ENCODE assay signal across 25 cellular contexts in genomic region chr7:7428806-7429205, GRCh38.
DNase-seq lines count a peak whose midpoint lies in the region; ATAC-seq, FAIRE-seq and TF ChIP-seq lines count a peak whose summit lies in the region.
"Had no signal": no experiment of that assay in that cellular context is flagged by ENCODE, and none has a peak within 500 bp of the region (broad histone marks: within the 10 kb centered on the region; RNA-seq: fewer than 3 reads in every experiment).

No MANE protein-coding gene starts in this region.

- TF ChIP-seq CTCF in AG04449 (IDR thresholded peaks at IDR 0.05; ENCODE audit: insufficient read depth, low read length, missing control alignments), result no peak
- no peak for TF ChIP-seq CTCF in brain microvascular endothelial cell (IDR thresholded peaks at IDR 0.05; ENCODE audit: low read depth, low read length, missing control alignments)

- H2BK15ac ChIP-seq in mesenchymal stem cell (ENCODE audit: low read depth, poor library complexity, severe bottlenecking), result no peak overlapping the region

- no peak overlapping the region for H3K4me2 ChIP-seq in mesenchymal stem cell (ENCODE audit: low read length, poor library complexity, severe bottlenecking)

- no peak overlapping the region for H2AK5ac ChIP-seq in mesenchymal stem cell (ENCODE audit: low read length, severe bottlenecking)

- WGBS in mesenchymal stem cell, result 83% methylated on average over 4 of the region's 4 CpGs

- no peaks in the 10 kb centered on the region for H3K4me1 ChIP-seq in mesenchymal stem cell (ENCODE audit: control insufficient read depth, insufficient read depth, low read depth, low read length)
- H3K4me1 ChIP-seq: Caco-2, lower lobe of right lung, uterus had no signal

- POLR2A ChIA-PET in AG04449 (lab: Yijun Ruan, JAX), result interaction anchor here (1.1 kb wide), 1 partner anchor 10 kb away, joined by 7 read pairs; no protein-coding TSS in a partner anchor

- H3K36me3 ChIP-seq in brain microvascular endothelial cell (replicated peaks), result no peaks in the 10 kb centered on the region
- H3K36me3 ChIP-seq in mesenchymal stem cell (ENCODE audit: control insufficient read depth in 1 of 2, insufficient read depth in 2 of 2, low read depth in 1 of 2, low read length in 2 of 2), result no peaks in the 10 kb centered on the region
- H3K36me3 ChIP-seq: lower lobe of right lung, uterus had no signal

- peak overlapping the region; percentile 28 for H3K9ac ChIP-seq in mesenchymal stem cell (ENCODE audit: low read length)

- H2BK120ac ChIP-seq in mesenchymal stem cell (ENCODE audit: low read depth, low read length), result no peak overlapping the region

- H3K14ac ChIP-seq in mesenchymal stem cell (ENCODE audit: low read length in 2 of 2), result no peak overlapping the region

- CTCF ChIA-PET in AG04449 (lab: Yijun Ruan, JAX), result interaction anchor here (1.8 to 14.7 kb wide), 4 partner anchors 9 to 325 kb away, joined by 6 to 230 read pairs (median 84); partner anchors contain the start of gene COL28A1

- no peak for ATAC-seq in HG02852 (IDR thresholded peaks at IDR 0.05; ENCODE audit: unreplicated experiment)
- no peak for ATAC-seq in HG02885 (IDR thresholded peaks at IDR 0.05; ENCODE audit: poor library complexity, unreplicated experiment)
- ATAC-seq: lower lobe of right lung had no signal

- H3K4me3 ChIP-seq in AG04449 (ENCODE audit: low read depth, low read length) (no peak overlapping the region), brain microvascular endothelial cell (ENCODE audit: low read depth, low read length) (no peak overlapping the region), mesenchymal stem cell (ENCODE audit: insufficient read depth in 1 of 2, low read depth in 1 of 2, low read length in 2 of 2) (no peak overlapping the region)
- H3K4me3 ChIP-seq: lower lobe of right lung, uterus had no signal

- TF ChIP-seq POLR2A in GM12892 (IDR thresholded peaks at IDR 0.05; ENCODE audit: low read depth, low read length), result no peak

- in situ Hi-C loops in brain microvascular endothelial cell (cut with HindIII; ENCODE audit: low pct_ligation_motif_present, low sequenced_read_pairs), result loop anchor here (25.0 kb wide), 1 partner anchor 108 kb away; the partner anchor contains the start of gene COL28A1

- H4K91ac ChIP-seq in mesenchymal stem cell (ENCODE audit: low read length), result no peak overlapping the region

- no peak overlapping the region for H2AFZ ChIP-seq in mesenchymal stem cell (ENCODE audit: low read depth, low read length)

- H2BK5ac ChIP-seq in mesenchymal stem cell (ENCODE audit: low read depth, low read length, poor library complexity, severe bottlenecking), result no peak overlapping the region

- H3K27ac ChIP-seq in brain microvascular endothelial cell (no peak overlapping the region), mesenchymal stem cell (ENCODE audit: low read length, poor library complexity, severe bottlenecking) (no peak overlapping the region), substantia nigra (ENCODE audit: low read depth, low read length, poor library complexity, severe bottlenecking) (no peak overlapping the region)
- H3K27ac ChIP-seq: lower lobe of right lung, uterus had no signal

- no peak overlapping the region for H4K8ac ChIP-seq in mesenchymal stem cell (ENCODE audit: low read length)

- no peak for FAIRE-seq in GM12892 (lab: Jason Lieb, UNC)
- FAIRE-seq: G401.6, H54, RCC 7860 had no signal

- no peaks in the 10 kb centered on the region for H3K9me3 ChIP-seq in mesenchymal stem cell (ENCODE audit: control insufficient read depth, low read length)
- H3K9me3 ChIP-seq: Caco-2, lower lobe of right lung, uterus had no signal

- H3K79me1 ChIP-seq in mesenchymal stem cell (replicated peaks; ENCODE audit: low read length, poor library complexity, severe bottlenecking), result no peaks in the 10 kb centered on the region

- peak; percentile 31 for DNase-seq in AG04449 (ENCODE audit: low read depth, low spot score)
- peak; percentile 70 for DNase-seq in HCEC 1CT
- peak; percentile 35 for DNase-seq in brain microvascular endothelial cell
- DNase-seq in mesenchymal stem cell, result no peak
- no peak for DNase-seq in GM12892 (ENCODE audit: insufficient read length)
- no peak for DNase-seq in substantia nigra (lab: John Stamatoyannopoulos, UW)
- DNase-seq: ACHN; activated CD4-positive, alpha-beta T cell treated with anti-CD3 and anti-CD28 coated beads, Interleukin-2, amount 50 U/mL, for 48 hours; activated naive CD4-positive, alpha-beta T cell treated with anti-CD3 and anti-CD28 coated beads, Interleukin-2, amount 50 U/mL, for 16 hours; activated T-cell treated with anti-CD3 and anti-CD28 coated beads, Interleukin-2, amount 50 U/mL, for 1 hour; Caco-2; caudate nucleus; effector memory CD4-positive, alpha-beta T cell; lower lobe of right lung; naive B cell; NCI-H2029; NCI-H774; stimulated activated CD4-positive, alpha-beta T cell treated with anti-CD3 and anti-CD28 coated beads, Interleukin-12 subunit alpha, Interleukin-12 subunit beta, amount 100 ng/mL, for 4 hours; stimulated activated naive CD4-positive, alpha-beta T cell treated with Interleukin-2 at 50 U/mL for 16 hours; uterus had no signal

- H3K18ac ChIP-seq in mesenchymal stem cell (ENCODE audit: low read depth in 1 of 2, low read length in 2 of 2), result no peak overlapping the region

- no peak overlapping the region for H2BK12ac ChIP-seq in mesenchymal stem cell (ENCODE audit: low read length in 2 of 2)

- H3K23ac ChIP-seq in mesenchymal stem cell (ENCODE audit: low read length in 2 of 2), result no peak overlapping the region

- H3K4ac ChIP-seq in mesenchymal stem cell (ENCODE audit: low read depth in 1 of 2, low read length in 2 of 2), result no peak overlapping the region

- H3K27me3 ChIP-seq in brain microvascular endothelial cell (replicated peaks) (no peaks in the 10 kb centered on the region), mesenchymal stem cell (ENCODE audit: control insufficient read depth in 1 of 2, insufficient read depth in 1 of 2, low read length in 2 of 2) (no peaks in the 10 kb centered on the region)
- H3K27me3 ChIP-seq: uterus had no signal

Comparison
In these comparisons a context has a peak if more than half of its experiments do, and no peak if none do; other contexts are left out.
1. DNase-seq: peak in AG04449 (single experiment), HCEC 1CT (single experiment) and brain microvascular endothelial cell (single experiment); none in mesenchymal stem cell (single experiment), GM12892 (single experiment) and substantia nigra (0 of 49).